Comparison of ENCODE assay signal across 2 cellular contexts in genomic region chr13:50089633-50090032, GRCh38.
TF ChIP-seq lines count a peak whose summit lies in the region.

No MANE protein-coding gene starts in this region.

TF ChIP-seq in K562, 482 proteins besides CTCF, POLR2A, EP300 and RAD21:
- TF ChIP-seq ELK3 (CRISPR knock-in tag; IDR thresholded peaks at IDR 0.05) (no peak), SREBF1 (IDR thresholded peaks at IDR 0.05; ENCODE audit: borderline replicate concordance, low read depth, low read length) (no peak), IFI16 (CRISPR knock-in tag; IDR thresholded peaks at IDR 0.05) (no peak), HMG20B (CRISPR knock-in tag; IDR thresholded peaks at IDR 0.05) (no peak)

TF ChIP-seq in HepG2, 621 proteins besides CTCF, POLR2A, EP300 and RAD21:
- no peak for TF ChIP-seq ZNF552 (CRISPR knock-in tag; IDR thresholded peaks at IDR 0.05; ENCODE audit: borderline replicate concordance)
- TF ChIP-seq ZBTB8A (CRISPR knock-in tag; IDR thresholded peaks at IDR 0.05; ENCODE audit: borderline replicate concordance, low read depth): no peak
- TF ChIP-seq ZNF430 (CRISPR knock-in tag; IDR thresholded peaks at IDR 0.05): no peak
